ENCODE assay signal across 14 cellular contexts in the genomic region with DNA sequence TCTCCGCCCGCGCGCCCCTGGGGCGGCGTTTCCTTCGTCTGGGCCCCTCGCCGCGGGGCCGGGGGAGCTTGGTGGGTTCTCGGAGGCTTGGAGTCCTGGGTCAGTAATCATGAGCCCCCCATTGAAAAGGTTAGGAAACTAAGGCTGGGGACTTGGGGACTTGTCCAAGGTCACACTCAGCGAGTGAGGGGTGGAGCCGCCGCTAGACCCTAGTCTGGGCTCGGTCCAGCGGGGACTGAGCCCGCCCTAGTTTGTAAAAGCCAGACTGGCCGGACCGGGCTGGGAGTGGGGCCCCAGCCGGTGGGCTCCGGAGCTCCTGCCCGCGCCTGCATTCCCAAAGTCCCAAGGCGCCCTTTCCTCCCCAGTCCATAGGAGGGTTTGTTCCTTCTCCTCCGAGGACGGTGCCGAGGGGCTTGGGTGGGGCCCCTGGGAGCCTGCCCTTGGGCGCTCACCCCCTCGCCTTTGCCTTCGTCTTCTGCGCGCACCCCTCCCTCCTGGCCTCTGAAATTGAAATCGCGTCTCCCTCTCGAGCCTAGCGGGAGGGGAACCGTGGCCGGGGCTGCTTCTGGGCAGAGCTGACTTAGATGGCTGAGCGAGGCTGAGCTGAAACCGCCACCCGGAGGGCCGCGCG. TPM values are rescaled to one million over a fixed set of nuclear protein-coding genes. Genes with fewer than 3 reads are reported as not detected.
DNase-seq lines count a peak whose midpoint lies in the region; ATAC-seq and TF ChIP-seq lines count a peak whose summit lies in the region.
"Had no signal": no experiment of that assay in that cellular context is flagged by ENCODE, and none has a peak within 500 bp of the region (broad histone marks: within the 10 kb centered on the region; RNA-seq: fewer than 3 reads in every experiment).

No MANE protein-coding gene starts in this region.

- no peak overlapping the region for H4K91ac ChIP-seq in neuronal stem cell (ENCODE audit: low read depth, low read length, poor library complexity)

- H3K27ac ChIP-seq in cardiac muscle cell, result no peak overlapping the region
- H3K27ac ChIP-seq in gastroesophageal sphincter, result peak overlapping the region in 2 of 4 donors; percentile 24 to 65
- no peak overlapping the region for H3K27ac ChIP-seq in neuronal stem cell (replicated peaks; ENCODE audit: low read length)
- H3K27ac ChIP-seq in urinary bladder (ENCODE audit: low read depth), result no peak overlapping the region
- H3K27ac ChIP-seq in OCI-LY7 (ENCODE audit: low read depth, low read length, poor library complexity, severe bottlenecking), result no peak overlapping the region
- H3K27ac ChIP-seq: epithelial cell of prostate had no signal

- no peak overlapping the region for H2BK12ac ChIP-seq in neuronal stem cell (ENCODE audit: low read length)

- POLR2A ChIA-PET in OCI-LY7 (lab: Charles Lee) (no interaction called here), T-cell (lab: Charles Lee) (no interaction called here)

- H3K23ac ChIP-seq in neuronal stem cell (ENCODE audit: low read depth, low read length, poor library complexity), result peak overlapping the region; percentile 39

- TF ChIP-seq EP300 in gastroesophageal sphincter (IDR thresholded peaks at IDR 0.05), result no peak

- CTCF ChIA-PET in OCI-LY7 (lab: Charles Lee; ENCODE audit: unreplicated experiment) (no interaction called here), T-cell (lab: Charles Lee) (no interaction called here)

- no peak overlapping the region for H2BK15ac ChIP-seq in neuronal stem cell (ENCODE audit: low read length)

- ATAC-seq in gastroesophageal sphincter (no peak), T-cell (replicated peaks in 1 of 4) (no peak)
- ATAC-seq: activated T-helper 17 cell treated with anti-CD3 and anti-CD28 coated beads, Interleukin-2, amount 50 U/mL, for 72 hours had no signal

- no peak overlapping the region for H4K8ac ChIP-seq in neuronal stem cell (ENCODE audit: low read depth, low read length)

- peaks cover 46 to 72% of the 10 kb centered on the region in 2 donors for H3K27me3 Mint-ChIP-seq in T-cell

- no peak overlapping the region for H2AK5ac ChIP-seq in neuronal stem cell (ENCODE audit: low read depth, low read length)

- TF ChIP-seq POLR2A in gastroesophageal sphincter (IDR thresholded peaks at IDR 0.05), result no peak

- no peak overlapping the region for H3K9ac ChIP-seq in neuronal stem cell (ENCODE audit: low read depth, low read length, poor library complexity)

- peaks cover 6 to 7% (median 6%) of the 10 kb centered on the region in 3 donors for H3K4me1 Mint-ChIP-seq in T-cell

- H3K9me2 ChIP-seq in OCI-LY7 (ENCODE audit: insufficient read depth, low read length), result no peaks in the 10 kb centered on the region

- no peak overlapping the region for H2BK5ac ChIP-seq in neuronal stem cell (ENCODE audit: low read length)

- no peak overlapping the region for H3K4me3 Mint-ChIP-seq in T-cell
- H3K4me3 Mint-ChIP-seq: activated T-helper 17 cell treated with anti-CD3 and anti-CD28 coated beads, Interleukin-2, amount 50 U/mL, for 72 hours; immature natural killer cell had no signal

- H3K4me3 ChIP-seq in cardiac muscle cell (peak overlapping the region; percentile 20), gastroesophageal sphincter (peak overlapping the region; percentile 18 to 60), neuronal stem cell (ENCODE audit: low read length in 2 of 2) (peak overlapping the region in 1 of 2 donors; percentile 76), urinary bladder (ENCODE audit: low read depth, low read length) (peak overlapping the region; percentile 46), OCI-LY7 (ENCODE audit: low read depth, low read length, poor library complexity, severe bottlenecking) (no peak overlapping the region)

- H3K4me2 ChIP-seq in neuronal stem cell (ENCODE audit: insufficient read depth, low read length, poor library complexity, severe bottlenecking) (peak overlapping the region; percentile 95), OCI-LY7 (ENCODE audit: low read length) (no peak overlapping the region)

- TF ChIP-seq CTCF in cardiac muscle cell (IDR thresholded peaks at IDR 0.05; ENCODE audit: low read depth, low read length), result no peak
- TF ChIP-seq CTCF in gastroesophageal sphincter (IDR thresholded peaks at IDR 0.05), result no peak
- TF ChIP-seq CTCF in OCI-LY7 (conservative IDR thresholded peaks at IDR 0.05; ENCODE audit: low read length), result no peak

- H3K9me3 Mint-ChIP-seq in T-cell, result peaks cover 0 to 5% (median 0%) of the 10 kb centered on the region in 3 donors
- H3K9me3 Mint-ChIP-seq: activated T-helper 17 cell treated with anti-CD3 and anti-CD28 coated beads, Interleukin-2, amount 50 U/mL, for 72 hours had no signal

- H3K4me1 ChIP-seq in cardiac muscle cell (ENCODE audit: low read depth), result no peaks in the 10 kb centered on the region
- H3K4me1 ChIP-seq in gastroesophageal sphincter, result peaks cover 0 to 55% (median 28%) of the 10 kb centered on the region in 3 donors
- peaks cover 2 to 3% of the 10 kb centered on the region in 2 donors for H3K4me1 ChIP-seq in neuronal stem cell (ENCODE audit: control insufficient read depth in 2 of 2, insufficient read depth in 1 of 2, low read depth in 1 of 2, low read length in 2 of 2)
- no peaks in the 10 kb centered on the region for H3K4me1 ChIP-seq in urinary bladder (ENCODE audit: insufficient read depth)
- no peaks in the 10 kb centered on the region for H3K4me1 ChIP-seq in OCI-LY7 (ENCODE audit: insufficient read depth, low read length, poor library complexity, severe bottlenecking)

- peak overlapping the region; percentile 63 for H2AFZ ChIP-seq in neuronal stem cell (ENCODE audit: low read length)
- no peak overlapping the region for H2AFZ ChIP-seq in OCI-LY7 (ENCODE audit: low read length)

- no peaks in the 10 kb centered on the region for H3K79me1 ChIP-seq in neuronal stem cell (ENCODE audit: low read depth, low read length)

- DNase-seq in cardiac muscle cell (ENCODE audit: low read depth in 1 of 2, low spot score in 1 of 2), result no peak
- no peak for DNase-seq in cardiac septum (ENCODE audit: low spot score)
- DNase-seq in neuronal stem cell (ENCODE audit: low spot score), result no peak
- no peak for DNase-seq in OCI-LY7 (ENCODE audit: low spot score)
- no peak for DNase-seq in germinal center (ENCODE audit: low spot score)
- DNase-seq in T-cell, result no peak
- DNase-seq: activated CD4-positive, alpha-beta T cell treated with anti-CD3 and anti-CD28 coated beads, Interleukin-2, amount 50 U/mL, for 4 hours; immature natural killer cell; Kasumi-1; NCI-H187 treated with DMSO at 0.1 percent for 48 hours had no signal

- BruUV-seq in OCI-LY7 (replicated peaks; lab: Mats Ljungman, UMichigan), result no TSS peak

- no peak overlapping the region for H3K27ac Mint-ChIP-seq in T-cell
- H3K27ac Mint-ChIP-seq: activated T-helper 17 cell treated with anti-CD3 and anti-CD28 coated beads, Interleukin-2, amount 50 U/mL, for 72 hours; immature natural killer cell had no signal

- no peaks in the 10 kb centered on the region for H3K36me3 Mint-ChIP-seq in T-cell
- H3K36me3 Mint-ChIP-seq: immature natural killer cell had no signal

- H3K36me3 ChIP-seq in cardiac muscle cell (no peaks in the 10 kb centered on the region), gastroesophageal sphincter (peaks cover 0 to 21% of the 10 kb centered on the region in 2 donors), neuronal stem cell (replicated peaks in 1 of 2; ENCODE audit: control insufficient read depth in 2 of 2, insufficient read depth in 2 of 2, low read length in 2 of 2) (no peaks in the 10 kb centered on the region), urinary bladder (ENCODE audit: insufficient read depth) (no peaks in the 10 kb centered on the region), OCI-LY7 (ENCODE audit: insufficient read depth, low read length) (no peaks in the 10 kb centered on the region)

- H2BK120ac ChIP-seq in neuronal stem cell (ENCODE audit: low read depth, low read length), result no peak overlapping the region

- H3K4ac ChIP-seq in neuronal stem cell (ENCODE audit: low read length), result no peak overlapping the region

- H4K20me1 ChIP-seq in OCI-LY7 (ENCODE audit: insufficient read depth, low read length), result no peaks in the 10 kb centered on the region

- intact Hi-C loops in cardiac septum (cut with DNase I) (loop anchor here (10.0 kb wide), 1 partner anchor 304 kb away; no protein-coding TSS in a partner anchor), OCI-LY7 (cut with micrococcal nuclease; ENCODE audit: unreplicated experiment) (loop anchor here (5.0 kb wide), 1 partner anchor 324 kb away; no protein-coding TSS in a partner anchor)

- H3K18ac ChIP-seq in neuronal stem cell (ENCODE audit: low read length), result peak overlapping the region; percentile 8

- H3K27me3 ChIP-seq in cardiac muscle cell, result peaks cover 39% of the 10 kb centered on the region
- peaks cover 40% of the 10 kb centered on the region for H3K27me3 ChIP-seq in gastroesophageal sphincter
- peaks cover 17 to 51% (median 42%) of the 10 kb centered on the region in 3 experiments for H3K27me3 ChIP-seq in neuronal stem cell (ENCODE audit: control insufficient read depth in 3 of 3, insufficient read depth in 3 of 3, low read depth in 1 of 3, low read length in 3 of 3)

- H3K9me3 ChIP-seq in cardiac muscle cell (ENCODE audit: low read depth), result no peaks in the 10 kb centered on the region
- no peaks in the 10 kb centered on the region for H3K9me3 ChIP-seq in gastroesophageal sphincter
- H3K9me3 ChIP-seq in neuronal stem cell (replicated peaks in 1 of 2; ENCODE audit: control insufficient read depth in 2 of 2, insufficient read depth in 1 of 2, low read depth in 1 of 2, low read length in 2 of 2), result peaks cover 0 to 6% of the 10 kb centered on the region in 2 donors
- no peaks in the 10 kb centered on the region for H3K9me3 ChIP-seq in OCI-LY7 (ENCODE audit: low read length)

- WGBS in gastroesophageal sphincter (ENCODE audit: low coverage in 1 of 2), 2 donors, result no CpG with 5 or more reads among the region's 45 CpGs
- WGBS in neuronal stem cell (ENCODE audit: extremely low coverage in 2 of 2, insufficient read length in 2 of 2, insufficient replicate concordance in 1 of 2), 2 donors, result no CpG with 5 or more reads among the region's 45 CpGs
- 1% methylated on average over 45 of the region's 45 CpGs for WGBS in urinary bladder

- H3K79me2 ChIP-seq in OCI-LY7 (ENCODE audit: insufficient read depth, low read depth, low read length), result no peaks in the 10 kb centered on the region

- peak overlapping the region; percentile 31 for H3K14ac ChIP-seq in neuronal stem cell (ENCODE audit: low read length)

RNA-seq across cellular contexts. Expression of gene OLFM1, which starts 1.0 kb away (rescaled TPM):
- total RNA-seq in cardiac muscle cell, result 2.4 and 6.3 TPM in 2 replicates
- polyA plus RNA-seq in cardiac muscle cell, result 3.8 and 4.0 TPM in 2 replicates
- 8.6 TPM for total RNA-seq in cardiac septum
- total RNA-seq in gastroesophageal sphincter, result 10 to 100 TPM; 13.5 to 32.8 (median 25.6) TPM
- polyA plus RNA-seq in neuronal stem cell (2013, experiment 1 of 2), result 5.8 TPM
- polyA plus RNA-seq in neuronal stem cell (2013, experiment 2 of 2), result 5.8 TPM
- total RNA-seq in urinary bladder, result 21.8 TPM
- 45.7 TPM for polyA plus RNA-seq in urinary bladder
- total RNA-seq in OCI-LY7 (2014; rRNA removed; shearing (Covaris generic)), result not detected in 2 replicates
- not detected in 2 replicates for total RNA-seq in OCI-LY7 (2022)
- under 1 TPM in 1 of 5 donors, not detected in 4; 0.16 TPM for total RNA-seq in T-cell
- polyA plus RNA-seq: immature natural killer cell had no signal
